Comparison of ENCODE assay signal across 1 cellular context in genomic region chr5:154334406-154335041, GRCh38.
TF ChIP-seq lines count a peak whose summit lies in the region.

No MANE protein-coding gene starts in this region.

TF ChIP-seq in HepG2, 621 proteins besides CTCF, POLR2A, EP300 and RAD21 (continued from another document):
- TF ChIP-seq HMGXB4 (CRISPR knock-in tag; IDR thresholded peaks at IDR 0.05; ENCODE audit: borderline replicate concordance in 1 of 2, low read depth in 1 of 2) (no peak), ZNF414 (CRISPR knock-in tag; IDR thresholded peaks at IDR 0.05) (no peak), ZNF205 (CRISPR knock-in tag; IDR thresholded peaks at IDR 0.05) (no peak), MXD3 (CRISPR knock-in tag; IDR thresholded peaks at IDR 0.05) (no peak), THAP9 (CRISPR knock-in tag; IDR thresholded peaks at IDR 0.05; ENCODE audit: borderline replicate concordance) (no peak), ZNF33A (CRISPR knock-in tag; IDR thresholded peaks at IDR 0.05; ENCODE audit: borderline replicate concordance) (no peak), TFDP2 (CRISPR knock-in tag; IDR thresholded peaks at IDR 0.05) (no peak), SMYD3 (CRISPR knock-in tag; IDR thresholded peaks at IDR 0.05) (no peak), ZNF276 (CRISPR knock-in tag; IDR thresholded peaks at IDR 0.05; ENCODE audit: low read depth) (no peak)
TF ChIP-seq in HepG2: peak in this region for 0.
